Comparison of ENCODE assay signal across 15 cellular contexts in genomic region chr5:88888291-88888690, GRCh38.
DNase-seq lines count a peak whose midpoint lies in the region; ATAC-seq and TF ChIP-seq lines count a peak whose summit lies in the region.
"Had no signal": no experiment of that assay in that cellular context is flagged by ENCODE, and none has a peak within 500 bp of the region (broad histone marks: within the 10 kb centered on the region; RNA-seq: fewer than 3 reads in every experiment).

No MANE protein-coding gene starts in this region.

- H3K9ac ChIP-seq in stomach smooth muscle (ENCODE audit: low read length in 2 of 2): peak overlapping the region in 1 of 2 donors; percentile 87

- H3K27ac ChIP-seq in stomach smooth muscle (ENCODE audit: low read length): peak overlapping the region; percentile 85

- no peak for ATAC-seq in HG03045 (IDR thresholded peaks at IDR 0.05; ENCODE audit: unreplicated experiment)
- ATAC-seq in HG03378 (IDR thresholded peaks at IDR 0.05; ENCODE audit: unreplicated experiment): no peak
- no peak for ATAC-seq in HG02610 (IDR thresholded peaks at IDR 0.05; ENCODE audit: unreplicated experiment)
- ATAC-seq in HG02884 (IDR thresholded peaks at IDR 0.05; ENCODE audit: unreplicated experiment): no peak
- ATAC-seq: activated CD8-positive, alpha-beta memory T cell treated with anti-CD3 and anti-CD28 coated beads, Interleukin-2, amount 10 ng/mL, durations not matched to agents 7 days and 5 days; natural killer cell had no signal

- no peaks in the 10 kb centered on the region for H3K27me3 ChIP-seq in stomach smooth muscle (ENCODE audit: control insufficient read depth in 1 of 2, insufficient read depth in 2 of 2, low read length in 2 of 2)

- no peaks in the 10 kb centered on the region for H3K9me3 ChIP-seq in stomach smooth muscle (ENCODE audit: control insufficient read depth in 2 of 2, low read length in 2 of 2)
- H3K9me3 ChIP-seq: BE2C had no signal

- DNase-seq in GM12865 (ENCODE audit: low read depth) (no peak), OCI-M1 (lab: John Stamatoyannopoulos, UW) (peak; percentile 58), medulla oblongata (ENCODE audit: extremely low spot score) (peak; percentile 42)
- DNase-seq: activated CD8-positive, alpha-beta memory T cell treated with anti-CD3 and anti-CD28 coated beads, Interleukin-2, amount 10 ng/mL, durations not matched to agents 7 days and 5 days; activated naive CD8-positive, alpha-beta T cell treated with anti-CD3 and anti-CD28 coated beads, Interleukin-2, amount 10 ng/mL, durations not matched to agents 7 days and 5 days; BE2C; natural killer cell; NCI-H1436; NCI-H526; stimulated activated CD8-positive, alpha-beta memory T cell treated with anti-CD3 and anti-CD28 coated beads, Interleukin-4, amount 100 ng/mL, for 48 hours had no signal

- peak overlapping the region; percentile 94 for H3K4me3 ChIP-seq in GM12865 (ENCODE audit: low read depth, low read length)
- peak overlapping the region; percentile 71 to 82 for H3K4me3 ChIP-seq in stomach smooth muscle (ENCODE audit: low read length in 2 of 2)

- H3K36me3 ChIP-seq in stomach smooth muscle (ENCODE audit: control insufficient read depth in 2 of 2, insufficient read depth in 2 of 2, low read length in 2 of 2): no peaks in the 10 kb centered on the region
- H3K36me3 ChIP-seq: BE2C had no signal

- TF ChIP-seq CTCF in GM12865 (IDR thresholded peaks at IDR 0.05; ENCODE audit: insufficient read depth, low read depth, low read length, missing control alignments): no peak

- peaks cover 4% of the 10 kb centered on the region for H3K4me1 ChIP-seq in stomach smooth muscle (ENCODE audit: control insufficient read depth, insufficient read depth, low read length)
- H3K4me1 ChIP-seq: BE2C had no signal
